ENCODE assay signal across 14 cellular contexts in genomic region chr3:122619040-122619439, GRCh38. TPM values are rescaled to one million over a fixed set of nuclear protein-coding genes. Genes with fewer than 3 reads are reported as not detected.
DNase-seq lines count a peak whose midpoint lies in the region; ATAC-seq and TF ChIP-seq lines count a peak whose summit lies in the region.
"Had no signal": no experiment of that assay in that cellular context is flagged by ENCODE, and none has a peak within 500 bp of the region (broad histone marks: within the 10 kb centered on the region; RNA-seq: fewer than 3 reads in every experiment).

No MANE protein-coding gene starts in this region.

- peaks cover 30 to 82% (median 64%) of the 10 kb centered on the region in 11 experiments for H3K36me3 ChIP-seq in BLaER1 treated with 17β-estradiol and CSF1 and Interleukin-3, amounts not matched to agents 10 nM and 100 nM
- H3K36me3 ChIP-seq in GM23248 (ENCODE audit: low read depth) (no peaks in the 10 kb centered on the region), PC-3 (ENCODE audit: low read depth, low read length) (no peaks in the 10 kb centered on the region), osteoblast (ENCODE audit: insufficient read depth, low read length) (no peaks in the 10 kb centered on the region)

- H3F3A ChIP-seq in GM23248 (ENCODE audit: insufficient read depth) (no peaks in the 10 kb centered on the region), PC-3 (ENCODE audit: low read length, unreplicated experiment) (no peaks in the 10 kb centered on the region)

- BruUV-seq in PC-3 (replicated peaks; lab: Mats Ljungman, UMichigan): no TSS peak

- H3K9me2 ChIP-seq in GM23248 (ENCODE audit: insufficient read depth) (no peaks in the 10 kb centered on the region), PC-3 (replicated peaks; ENCODE audit: low read length) (no peaks in the 10 kb centered on the region; the same call in 1 of the 2 replicates)

- H3K27me3 Mint-ChIP-seq in memory B cell: no peaks in the 10 kb centered on the region
- H3K27me3 Mint-ChIP-seq in osteocyte (ENCODE audit: unreplicated experiment): peaks cover 59% of the 10 kb centered on the region

- DNase-seq in GM23248 (peak; percentile 33), PC-3 (peak; percentile 71), memory B cell (ENCODE audit: low spot score in 2 of 2) (no peak), osteocyte (ENCODE audit: extremely low spot score, unreplicated experiment) (no peak), osteoblast (ENCODE audit: insufficient read length, low spot score, missing footprints) (no peak)
- DNase-seq in NK-92 treated with Interleukin-12 subunit alpha and Interleukin-12 subunit beta, amount 100 ng/mL, for 24 hours (lab: John Stamatoyannopoulos, UW): no peak
- DNase-seq: AML-193; CD8-positive, alpha-beta T cell; NCI-H1930; NCI-H510A treated with DMSO at 0.1 percent for 48 hours had no signal

- H4K20me1 ChIP-seq in BLaER1 treated with 17β-estradiol and CSF1 and Interleukin-3, amounts not matched to agents 10 nM and 100 nM: no peaks in the 10 kb centered on the region; a peak in 1 of 22 replicates
- H4K20me1 ChIP-seq in GM23248 (ENCODE audit: insufficient read depth): no peaks in the 10 kb centered on the region
- H4K20me1 ChIP-seq in PC-3 (ENCODE audit: low read length): no peaks in the 10 kb centered on the region
- H4K20me1 ChIP-seq in osteoblast (ENCODE audit: insufficient read depth, low read length): no peaks in the 10 kb centered on the region

- peaks cover 42% of the 10 kb centered on the region for H3K36me3 Mint-ChIP-seq in memory B cell
- H3K36me3 Mint-ChIP-seq in osteocyte (ENCODE audit: unreplicated experiment): no peaks in the 10 kb centered on the region

- H3K4me2 ChIP-seq in BLaER1 treated with 17β-estradiol and CSF1 and Interleukin-3, amounts not matched to agents 10 nM and 100 nM: peak overlapping the region in 6 of 11 experiments; percentile 8 to 48 (median 28); a peak in 9 of 22 replicates
- no peak overlapping the region for H3K4me2 ChIP-seq in GM23248 (ENCODE audit: unreplicated experiment)
- H3K4me2 ChIP-seq in PC-3 (ENCODE audit: low read length): peak overlapping the region; percentile 50
- H3K4me2 ChIP-seq in osteoblast (ENCODE audit: insufficient read depth, low read length): no peak overlapping the region

- no peak overlapping the region for H3K4me3 ChIP-seq in BLaER1 treated with 17β-estradiol and CSF1 and Interleukin-3, amounts not matched to agents 10 nM and 100 nM
- H3K4me3 ChIP-seq in GM23248 (no peak overlapping the region), PC-3 (ENCODE audit: low read length) (0 out of 2 replicates have a peak overlapping the region, but pooled peaks have one; percentile 5), osteoblast (ENCODE audit: insufficient read depth, low read length) (no peak overlapping the region)

- no peaks in the 10 kb centered on the region for H3K27me3 ChIP-seq in BLaER1 treated with 17β-estradiol and CSF1 and Interleukin-3, amounts not matched to agents 10 nM and 100 nM
- peaks cover 6% of the 10 kb centered on the region for H3K27me3 ChIP-seq in GM23248 (replicated peaks; ENCODE audit: insufficient read depth)
- no peaks in the 10 kb centered on the region for H3K27me3 ChIP-seq in PC-3 (ENCODE audit: low read length)
- peaks cover 13% of the 10 kb centered on the region for H3K27me3 ChIP-seq in osteoblast (ENCODE audit: insufficient read depth, low read length)

- peaks cover 58% of the 10 kb centered on the region for H3K4me1 Mint-ChIP-seq in memory B cell
- no peaks in the 10 kb centered on the region for H3K4me1 Mint-ChIP-seq in osteocyte (ENCODE audit: unreplicated experiment)

- peak; percentile 91 for ATAC-seq in PC-3
- ATAC-seq in memory B cell (ENCODE audit: low read depth): no peak
- no peak for ATAC-seq in HG03280 (IDR thresholded peaks at IDR 0.05; ENCODE audit: unreplicated experiment)
- ATAC-seq: CD8-positive, alpha-beta T cell had no signal

- H3K9me3 ChIP-seq in BLaER1 treated with 17β-estradiol and CSF1 and Interleukin-3, amounts not matched to agents 10 nM and 100 nM (replicated peaks in 1 of 11): peaks cover 0 to 8% (median 0%) of the 10 kb centered on the region in 11 experiments; a peak in 1 of 22 replicates
- no peaks in the 10 kb centered on the region for H3K9me3 ChIP-seq in GM23248 (ENCODE audit: low read depth)
- H3K9me3 ChIP-seq in PC-3 (ENCODE audit: low read length): no peaks in the 10 kb centered on the region
- H3K9me3 ChIP-seq in osteoblast (ENCODE audit: low read depth, low read length): no peaks in the 10 kb centered on the region

- no peak overlapping the region for H3K9ac ChIP-seq in BLaER1 treated with 17β-estradiol and CSF1 and Interleukin-3, amounts not matched to agents 10 nM and 100 nM
- no peak overlapping the region for H3K9ac ChIP-seq in GM23248
- H3K9ac ChIP-seq in PC-3 (ENCODE audit: low read length): no peak overlapping the region

- H3K27ac ChIP-seq in BLaER1 treated with 17β-estradiol and CSF1 and Interleukin-3, amounts not matched to agents 10 nM and 100 nM: no peak overlapping the region
- H3K27ac ChIP-seq in GM23248 (no peak overlapping the region), PC-3 (ENCODE audit: low read length) (no peak overlapping the region), osteoblast (ENCODE audit: low read depth, low read length) (no peak overlapping the region)

- POLR2A ChIA-PET in PC-3 (lab: Charles Lee; ENCODE audit: unreplicated experiment): no interaction called here

- in situ Hi-C loops in GM23248 (cut with MboI): no loop called here

- H3K4me3 Mint-ChIP-seq in memory B cell (no peak overlapping the region), osteocyte (ENCODE audit: unreplicated experiment) (no peak overlapping the region)
- H3K4me3 Mint-ChIP-seq: CD8-positive, alpha-beta T cell had no signal

- H3K9me3 Mint-ChIP-seq in memory B cell (peaks cover 3% of the 10 kb centered on the region), osteocyte (ENCODE audit: unreplicated experiment) (no peaks in the 10 kb centered on the region)
- H3K9me3 Mint-ChIP-seq: CD8-positive, alpha-beta T cell had no signal

- CTCF ChIA-PET in PC-3 (lab: Charles Lee): interaction anchor here (1.1 kb wide), 1 partner anchor 60 kb away, joined by 7 read pairs; no protein-coding TSS in a partner anchor

- TF ChIP-seq CTCF in PC-3 (conservative IDR thresholded peaks at IDR 0.05; ENCODE audit: low read depth, low read length) (no peak), osteocyte (IDR thresholded peaks at IDR 0.05) (no peak), osteoblast (IDR thresholded peaks at IDR 0.05; ENCODE audit: extremely low read depth, low read depth, low read length) (no peak)

- no peak overlapping the region for H2AFZ ChIP-seq in GM23248
- H2AFZ ChIP-seq in PC-3 (ENCODE audit: low read length): no peak overlapping the region
- no peak overlapping the region for H2AFZ ChIP-seq in osteoblast (ENCODE audit: low read length)

- 33 to 35% methylated on average over 4 of the region's 4 CpGs for WGBS in GM23248 (ENCODE audit: low coverage in 1 of 2, low lambda C conversion rate in 2 of 2, missing lambda C conversion rate in 2 of 2), 2 experiments

- peaks cover 13 to 57% (median 37%) of the 10 kb centered on the region in 10 experiments for H3K4me1 ChIP-seq in BLaER1 treated with 17β-estradiol and CSF1 and Interleukin-3, amounts not matched to agents 10 nM and 100 nM
- H3K4me1 ChIP-seq in GM23248 (ENCODE audit: insufficient read depth): no peaks in the 10 kb centered on the region
- peaks cover 12% of the 10 kb centered on the region for H3K4me1 ChIP-seq in PC-3 (ENCODE audit: insufficient read depth, low read length)
- no peaks in the 10 kb centered on the region for H3K4me1 ChIP-seq in osteoblast (ENCODE audit: insufficient read depth, low read length)

- H3K27ac Mint-ChIP-seq in memory B cell (peak overlapping the region; percentile 84), osteocyte (ENCODE audit: unreplicated experiment) (no peak overlapping the region)

- H3K79me2 ChIP-seq in GM23248 (ENCODE audit: insufficient read depth) (no peaks in the 10 kb centered on the region), PC-3 (ENCODE audit: low read length) (no peaks in the 10 kb centered on the region), osteoblast (ENCODE audit: insufficient read depth, low read length) (no peaks in the 10 kb centered on the region)

- intact Hi-C loops in PC-3 (cut with micrococcal nuclease): no loop called here

RNA-seq across cellular contexts. Expression of gene PARP15, which starts 41.6 kb away (rescaled TPM):
- total RNA-seq in GM23248 (2014; rRNA removed; shearing (Covaris generic)): under 0.01 TPM in 1 of 2 replicates, not detected in the other
- 0.29 TPM in 2 replicates for polyA plus RNA-seq in GM23248 (2016; fragmentation: Nextera tagmentation; extraction: Ambion mirVana)
- total RNA-seq in PC-3 (2014; rRNA removed): not detected in 2 replicates
- total RNA-seq in osteocyte: 0.08 TPM in 1 of 2 replicates, not detected in the other
- 3.2 and 3.6 TPM in 2 replicates for total RNA-seq in osteoblast
- total RNA-seq: A673, SK-MEL-5 had no signal

RNA-seq across cellular contexts. Expression of gene DTX3L, which starts 54.9 kb away (rescaled TPM):
- total RNA-seq in GM23248 (2014; rRNA removed; shearing (Covaris generic)): 10.1 and 12.9 TPM in 2 replicates
- polyA plus RNA-seq in GM23248 (2016; fragmentation: Nextera tagmentation; extraction: Ambion mirVana): 7.7 and 9.4 TPM in 2 replicates
- total RNA-seq in PC-3 (2014; rRNA removed): 11.1 and 11.9 TPM in 2 replicates
- total RNA-seq in osteocyte: 33.7 and 37.4 TPM in 2 replicates
- total RNA-seq in osteoblast: 30.6 and 33.7 TPM in 2 replicates

RNA-seq across cellular contexts. Expression of gene PARP9, which starts 54.9 kb away (rescaled TPM):
- total RNA-seq in GM23248 (2014; rRNA removed; shearing (Covaris generic)): 15.2 and 16.4 TPM in 2 replicates
- polyA plus RNA-seq in GM23248 (2016; fragmentation: Nextera tagmentation; extraction: Ambion mirVana): 13.7 and 14.2 TPM in 2 replicates
- total RNA-seq in PC-3 (2014; rRNA removed) (13.8 and 14.8 TPM in 2 replicates), osteocyte (18.4 and 18.9 TPM in 2 replicates), osteoblast (29.2 and 33.3 TPM in 2 replicates)

Comparison
In these comparisons a context has a peak if more than half of its experiments do, and no peak if none do; other contexts are left out.
1. H3K4me2 ChIP-seq: peak in BLaER1 treated with 17β-estradiol and CSF1 and Interleukin-3, amounts not matched to agents 10 nM and 100 nM (6 of 11) and PC-3 (single experiment); none in GM23248 (single experiment) and osteoblast (single experiment).
2. DNase-seq: peak in GM23248 (single experiment) and PC-3 (single experiment); none in memory B cell (0 of 2), NK-92 treated with Interleukin-12 subunit alpha and Interleukin-12 subunit beta, amount 100 ng/mL, for 24 hours (single experiment), osteocyte (single experiment) and osteoblast (single experiment).